ENCODE assay signal across 15 cellular contexts in genomic region chr18:69631281-69631680, GRCh38.
"Had no signal": no experiment of that assay in that cellular context is flagged by ENCODE, and none has a peak within 500 bp of the region (broad histone marks: within the 10 kb centered on the region; RNA-seq: fewer than 3 reads in every experiment).

No MANE protein-coding gene starts in this region.

- ATAC-seq: activated CD8-positive, alpha-beta memory T cell treated with anti-CD3 and anti-CD28 coated beads, Interleukin-2, amount 10 ng/mL, durations not matched to agents 7 days and 5 days; activated naive CD4-positive, alpha-beta T cell treated with anti-CD3 and anti-CD28 coated beads, Interleukin-2, amount 50 U/mL, for 72 hours; natural killer cell treated with Interleukin-12 subunit alpha and Interleukin-12 subunit beta and Interleukin-15 and Interleukin-18, amount 100 ng/mL, for 72 hours; right cardiac atrium; stimulated activated memory B cell treated with anti-CD40 and anti-IgM and Interleukin-4, amounts not matched to agents 10 μg/mL and 1 μg/mL and 100 μg/mL, for 72 hours had no signal

- H3K27me3 Mint-ChIP-seq: stimulated activated memory B cell treated with anti-CD40 and anti-IgM and Interleukin-4, amounts not matched to agents 10 μg/mL and 1 μg/mL and 100 μg/mL, for 72 hours had no signal

- H3K27ac Mint-ChIP-seq: activated CD8-positive, alpha-beta memory T cell treated with anti-CD3 and anti-CD28 coated beads, Interleukin-2, amount 10 ng/mL, durations not matched to agents 7 days and 5 days; activated naive CD4-positive, alpha-beta T cell treated with anti-CD3 and anti-CD28 coated beads, Interleukin-2, amount 50 U/mL, for 72 hours; activated T-cell treated with anti-CD3 and anti-CD28 coated beads, Interleukin-2, amount 50 U/mL, for 24 hours; natural killer cell treated with Interleukin-12 subunit alpha and Interleukin-12 subunit beta and Interleukin-15 and Interleukin-18, amount 100 ng/mL, for 72 hours; stimulated activated memory B cell treated with anti-CD40 and anti-IgM and Interleukin-4, amounts not matched to agents 10 μg/mL and 1 μg/mL and 100 μg/mL, for 72 hours; type B pancreatic cell had no signal

- FAIRE-seq: bronchial epithelial cell, endometrium had no signal

- H3K4me1 Mint-ChIP-seq: stimulated activated memory B cell treated with anti-CD40 and anti-IgM and Interleukin-4, amounts not matched to agents 10 μg/mL and 1 μg/mL and 100 μg/mL, for 72 hours had no signal

- DNase-seq: activated CD4-positive, alpha-beta T cell treated with anti-CD3 and anti-CD28 coated beads, Interleukin-2, amount 50 U/mL, for 48 hours; activated CD4-positive, CD25-positive, alpha-beta regulatory T cell treated with anti-CD3 and anti-CD28 coated beads, Interleukin-2, amount 50 U/mL, for 72 hours; activated CD8-positive, alpha-beta memory T cell treated with anti-CD3 and anti-CD28 coated beads, Interleukin-2, amount 10 ng/mL, durations not matched to agents 7 days and 5 days; activated effector memory CD4-positive, alpha-beta T cell treated with Interleukin-2 at 50 U/mL for 16 hours; activated T-cell treated with anti-CD3 and anti-CD28 coated beads, Interleukin-2, amount 50 U/mL, for 24 hours; amygdala; nucleus accumbens; right cardiac atrium had no signal

- H3K4me3 ChIP-seq: smooth muscle cell had no signal

- H3K36me3 Mint-ChIP-seq: activated CD8-positive, alpha-beta memory T cell treated with anti-CD3 and anti-CD28 coated beads, Interleukin-2, amount 10 ng/mL, durations not matched to agents 7 days and 5 days; activated naive CD4-positive, alpha-beta T cell treated with anti-CD3 and anti-CD28 coated beads, Interleukin-2, amount 50 U/mL, for 72 hours; natural killer cell treated with Interleukin-12 subunit alpha and Interleukin-12 subunit beta and Interleukin-15 and Interleukin-18, amount 100 ng/mL, for 72 hours; stimulated activated memory B cell treated with anti-CD40 and anti-IgM and Interleukin-4, amounts not matched to agents 10 μg/mL and 1 μg/mL and 100 μg/mL, for 72 hours; type B pancreatic cell had no signal

- H3K9me3 Mint-ChIP-seq: activated naive CD4-positive, alpha-beta T cell treated with anti-CD3 and anti-CD28 coated beads, Interleukin-2, amount 50 U/mL, for 72 hours; activated T-cell treated with anti-CD3 and anti-CD28 coated beads, Interleukin-2, amount 50 U/mL, for 24 hours; natural killer cell treated with Interleukin-12 subunit alpha and Interleukin-12 subunit beta and Interleukin-15 and Interleukin-18, amount 100 ng/mL, for 72 hours; stimulated activated memory B cell treated with anti-CD40 and anti-IgM and Interleukin-4, amounts not matched to agents 10 μg/mL and 1 μg/mL and 100 μg/mL, for 72 hours; type B pancreatic cell had no signal

- H3K4me2 ChIP-seq: smooth muscle cell had no signal

- H3K4me3 Mint-ChIP-seq: activated CD8-positive, alpha-beta memory T cell treated with anti-CD3 and anti-CD28 coated beads, Interleukin-2, amount 10 ng/mL, durations not matched to agents 7 days and 5 days; activated T-cell treated with anti-CD3 and anti-CD28 coated beads, Interleukin-2, amount 50 U/mL, for 24 hours; natural killer cell treated with Interleukin-12 subunit alpha and Interleukin-12 subunit beta and Interleukin-15 and Interleukin-18, amount 100 ng/mL, for 72 hours; stimulated activated memory B cell treated with anti-CD40 and anti-IgM and Interleukin-4, amounts not matched to agents 10 μg/mL and 1 μg/mL and 100 μg/mL, for 72 hours; type B pancreatic cell had no signal
